ENCODE assay signal across 25 cellular contexts in the genomic region with DNA sequence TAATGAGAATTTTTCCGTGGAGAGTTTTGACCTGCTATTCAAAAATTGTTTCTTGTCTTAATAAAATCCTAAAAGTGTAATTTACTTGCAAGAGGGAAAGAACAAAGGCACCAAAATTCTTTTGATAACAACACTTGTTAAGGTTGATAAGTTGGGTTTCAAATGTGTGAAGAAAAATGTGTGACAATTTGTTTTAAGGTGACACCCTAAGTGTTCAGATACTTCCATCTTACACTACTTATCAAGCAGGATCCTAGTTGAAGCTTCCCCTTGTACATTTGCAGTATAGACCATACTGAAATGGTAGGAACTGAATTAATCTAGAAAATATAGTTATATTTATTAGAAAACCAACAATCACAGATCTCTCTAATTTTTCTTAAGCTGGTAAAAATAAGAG.
"Had no signal": no experiment of that assay in that cellular context is flagged by ENCODE, and none has a peak within 500 bp of the region (broad histone marks: within the 10 kb centered on the region; RNA-seq: fewer than 3 reads in every experiment).

No MANE protein-coding gene starts in this region.

- H3K4me3 ChIP-seq: heart left ventricle, mucosa of descending colon, skin epidermis had no signal

- H3K9me3 ChIP-seq: heart left ventricle, mucosa of descending colon, pancreas, prostate gland, tibial nerve had no signal

- H3K27ac ChIP-seq: brain microvascular endothelial cell, heart left ventricle, pancreas, skin epidermis, tibial nerve had no signal

- H3K4me1 ChIP-seq: heart left ventricle, prostate gland, tibial nerve had no signal

- H3K36me3 ChIP-seq: brain microvascular endothelial cell, heart left ventricle, pancreas, prostate gland, tibial nerve had no signal

- DNase-seq: activated B cell treated with CpG ODN at 0.5 μM for 24 hours; activated CD4-positive, alpha-beta T cell treated with anti-CD3 and anti-CD28 coated beads, Interleukin-2, amount 50 U/mL, for 1 hour; activated naive CD4-positive, alpha-beta T cell; activated T-cell treated with anti-CD3 and anti-CD28 coated beads for 4 hours; activated T-cell treated with anti-CD3 and anti-CD28 coated beads, Interleukin-2, amount 50 U/mL, for 72 hours; brain microvascular endothelial cell; cortex of kidney; foreskin fibroblast; heart left ventricle; left ventricle myocardium superior; mucosa of descending colon; nucleus accumbens; pancreas; retina; stimulated activated CD4-positive, alpha-beta T cell treated with anti-CD3 and anti-CD28 coated beads, Interleukin-1b, Interleukin-23, amount 100 ng/mL, for 48 hours; stimulated activated CD4-positive, alpha-beta T cell treated with anti-CD3 and anti-CD28 coated beads, Interleukin-4, amount 100 ng/mL, for 4 hours; stimulated activated CD8-positive, alpha-beta memory T cell treated with anti-CD3 and anti-CD28 coated beads, Interleukin-4, amount 100 ng/mL, for 48 hours; stimulated activated naive B cell treated with anti-CD40 and anti-IgM and Interleukin-4, amounts not matched to agents 10 μg/mL and 1 μg/mL and 100 μg/mL, for 72 hours; T-helper 2 cell had no signal

- H3K4me3 Mint-ChIP-seq: activated B cell treated with CpG ODN at 0.5 μM for 24 hours; activated T-cell treated with anti-CD3 and anti-CD28 coated beads, Interleukin-2, amount 50 U/mL, for 72 hours; stimulated activated naive B cell treated with anti-CD40 and anti-IgM and Interleukin-4, amounts not matched to agents 10 μg/mL and 1 μg/mL and 100 μg/mL, for 72 hours had no signal

- H3K27ac Mint-ChIP-seq: activated B cell treated with CpG ODN at 0.5 μM for 24 hours; stimulated activated naive B cell treated with anti-CD40 and anti-IgM and Interleukin-4, amounts not matched to agents 10 μg/mL and 1 μg/mL and 100 μg/mL, for 72 hours had no signal

- ATAC-seq: activated naive CD4-positive, alpha-beta T cell treated with anti-CD3 and anti-CD28 coated beads, Interleukin-2, amount 50 U/mL, for 72 hours; activated T-cell treated with anti-CD3 and anti-CD28 coated beads, Interleukin-2, amount 50 U/mL, for 72 hours; heart left ventricle; left ventricle myocardium superior; mucosa of descending colon; sciatic nerve; SK-N-SH treated with all-trans-retinoic acid at 6 μM for 48 hours; stimulated activated naive B cell treated with anti-CD40 and anti-IgM and Interleukin-4, amounts not matched to agents 10 μg/mL and 1 μg/mL and 100 μg/mL, for 72 hours had no signal

- H3K27me3 Mint-ChIP-seq: activated B cell treated with CpG ODN at 0.5 μM for 24 hours; stimulated activated naive B cell treated with anti-CD40 and anti-IgM and Interleukin-4, amounts not matched to agents 10 μg/mL and 1 μg/mL and 100 μg/mL, for 72 hours had no signal

- H3K27me3 ChIP-seq: brain microvascular endothelial cell, heart left ventricle, pancreas, tibial nerve had no signal

- H3K9me3 Mint-ChIP-seq: activated B cell treated with CpG ODN at 0.5 μM for 24 hours; activated naive CD4-positive, alpha-beta T cell treated with anti-CD3 and anti-CD28 coated beads, Interleukin-2, amount 50 U/mL, for 72 hours; activated T-cell treated with anti-CD3 and anti-CD28 coated beads, Interleukin-2, amount 50 U/mL, for 72 hours; stimulated activated naive B cell treated with anti-CD40 and anti-IgM and Interleukin-4, amounts not matched to agents 10 μg/mL and 1 μg/mL and 100 μg/mL, for 72 hours had no signal
